Comparison of ENCODE assay signal across 9 cellular contexts in genomic region chr6:144460224-144461095, GRCh38.
A peak's percentile ranks its signal among the peaks of the same experiment; 100 is the strongest.
DNase-seq lines count a peak whose midpoint lies in the region; ATAC-seq and TF ChIP-seq lines count a peak whose summit lies in the region.
"Had no signal": no experiment of that assay in that cellular context is flagged by ENCODE, and none has a peak within 500 bp of the region (broad histone marks: within the 10 kb centered on the region; RNA-seq: fewer than 3 reads in every experiment).

No MANE protein-coding gene starts in this region.

- H3K27me3 Mint-ChIP-seq in mesothelial cell of epicardium (ENCODE audit: low read depth), result no peaks in the 10 kb centered on the region

- no peaks in the 10 kb centered on the region for H3K9me3 Mint-ChIP-seq in mesothelial cell of epicardium

- no peaks in the 10 kb centered on the region for H3K4me1 ChIP-seq in heart right ventricle

- 77 to 82% methylated on average over 6 of the region's 6 CpGs for WGBS in heart right ventricle, 2 donors

- no peak overlapping the region for H3K27ac ChIP-seq in heart right ventricle

- TF ChIP-seq CTCF in mesothelial cell of epicardium (IDR thresholded peaks at IDR 0.05; ENCODE audit: unreplicated experiment) (no peak), heart right ventricle (IDR thresholded peaks at IDR 0.05) (no peak)

- no peak overlapping the region for H3K4me3 ChIP-seq in heart right ventricle

- H3K27ac Mint-ChIP-seq in mesothelial cell of epicardium, result peak overlapping the region; percentile 61

- H3K36me3 ChIP-seq in heart right ventricle, result peaks cover 0 to 100% (median 41%) of the 10 kb centered on the region in 9 donors

- DNase-seq in mesothelial cell of epicardium (ENCODE audit: low spot score in 2 of 2, unreplicated experiment in 2 of 2), result no peak
- DNase-seq in NCI-H748 (lab: John Stamatoyannopoulos, UW; ENCODE audit: unreplicated experiment), result no peak
- DNase-seq in heart right ventricle, result no peak
- no peak for DNase-seq in NCI-H1105 (lab: John Stamatoyannopoulos, UW)
- DNase-seq in AG20443 (ENCODE audit: low spot score), result no peak
- DNase-seq: NCI-H2171 treated with DMSO at 0.1 percent for 48 hours had no signal

- H3K36me3 Mint-ChIP-seq in mesothelial cell of epicardium, result peaks cover 45% of the 10 kb centered on the region

- no peaks in the 10 kb centered on the region for H3K27me3 ChIP-seq in heart right ventricle

- H3K4me3 Mint-ChIP-seq in mesothelial cell of epicardium, result no peak overlapping the region

- peak; percentile 97 for ATAC-seq in GM18511 (IDR thresholded peaks at IDR 0.05; ENCODE audit: unreplicated experiment)
- ATAC-seq in GM21526 (IDR thresholded peaks at IDR 0.05; ENCODE audit: low FRiP score, unreplicated experiment), result peak; percentile 88
- peak; percentile 89 for ATAC-seq in HG03442 (IDR thresholded peaks at IDR 0.05; ENCODE audit: unreplicated experiment)
- ATAC-seq in heart right ventricle, result no peak

- intact Hi-C loops in heart right ventricle (cut with DNase I), result no loop called here

- H3K9me3 ChIP-seq in heart right ventricle, result no peaks in the 10 kb centered on the region

- peaks cover 4% of the 10 kb centered on the region for H3K4me1 Mint-ChIP-seq in mesothelial cell of epicardium

Comparison
In these comparisons a context has a peak if more than half of its experiments do, and no peak if none do; other contexts are left out.
1. ATAC-seq: peak in GM18511 (single experiment), GM21526 (single experiment) and HG03442 (single experiment); none in heart right ventricle (0 of 8).